Comparison of ENCODE assay signal across 8 cellular contexts in the genomic region with DNA sequence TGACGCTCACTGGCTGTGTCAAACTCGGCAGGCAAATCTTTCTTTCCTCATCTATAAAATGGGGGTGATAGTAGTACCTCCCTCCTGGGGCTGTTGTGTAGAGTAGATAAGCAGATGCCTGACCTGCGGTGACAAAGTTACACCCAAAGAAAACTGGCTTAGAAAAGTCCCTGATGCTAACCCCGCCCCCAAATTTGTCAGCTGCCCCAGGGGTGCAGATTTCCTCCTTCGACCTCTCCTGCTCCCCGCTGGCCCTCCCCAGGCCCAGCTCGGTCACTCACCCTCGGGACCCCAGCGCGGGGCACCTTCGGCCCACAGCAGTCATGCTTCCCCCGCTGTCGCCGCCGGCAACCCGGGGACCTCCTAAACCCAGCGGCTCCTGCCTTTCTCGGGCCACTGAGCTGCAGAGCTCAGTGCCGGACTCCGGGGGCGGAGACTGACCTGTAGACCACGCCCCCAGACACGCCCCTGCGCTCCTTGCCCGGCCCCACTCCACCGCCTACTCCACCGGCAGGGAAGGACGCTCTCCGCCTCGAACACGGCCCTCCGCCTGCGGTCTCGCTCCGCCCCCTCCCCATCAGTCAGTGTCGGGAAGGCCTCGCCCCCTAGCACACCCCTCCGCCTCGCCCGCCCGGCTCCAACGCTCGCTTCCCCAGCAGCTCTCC. TPM values are rescaled to one million over a fixed set of nuclear protein-coding genes. Genes with fewer than 3 reads are reported as not detected.
DNase-seq lines count a peak whose midpoint lies in the region; TF ChIP-seq lines count a peak whose summit lies in the region.

No MANE protein-coding gene starts in this region.

- no peaks in the 10 kb centered on the region for H3K27me3 Mint-ChIP-seq in activated naive CD4-positive, alpha-beta T cell treated with anti-CD3 and anti-CD28 coated beads, Interleukin-2, amount 50 U/mL, for 24 hours

- H3K27ac ChIP-seq in SK-N-MC = no peak overlapping the region
- H3K27ac ChIP-seq in suprapubic skin = peak overlapping the region; percentile 82

- H3K4me3 ChIP-seq in HFF-Myc (replicated peaks; ENCODE audit: low read depth, low read length) (peak overlapping the region; percentile 34), SK-N-MC (peak overlapping the region; percentile 75), suprapubic skin (peak overlapping the region; percentile 61)

- no peaks in the 10 kb centered on the region for H3K27me3 ChIP-seq in suprapubic skin

- H3K9ac ChIP-seq in SK-N-MC (ENCODE audit: insufficient read length) = no peak overlapping the region

- H3K36me3 Mint-ChIP-seq in activated naive CD4-positive, alpha-beta T cell treated with anti-CD3 and anti-CD28 coated beads, Interleukin-2, amount 50 U/mL, for 24 hours = peaks cover 4% of the 10 kb centered on the region

- TF ChIP-seq CTCF in HFF-Myc (IDR thresholded peaks at IDR 0.05; ENCODE audit: low read depth, low read length, missing control alignments) (no peak), suprapubic skin (IDR thresholded peaks at IDR 0.05) (no peak)

- WGBS in suprapubic skin = 8% methylated on average over 17 of the region's 43 CpGs

- no peaks in the 10 kb centered on the region for H3K9me3 Mint-ChIP-seq in activated naive CD4-positive, alpha-beta T cell treated with anti-CD3 and anti-CD28 coated beads, Interleukin-2, amount 50 U/mL, for 24 hours

- H3K36me3 ChIP-seq in SK-N-MC (ENCODE audit: insufficient read depth, low read length) (no peaks in the 10 kb centered on the region), suprapubic skin (no peaks in the 10 kb centered on the region)

- H3K9me3 ChIP-seq in SK-N-MC (ENCODE audit: low read depth, low read length) (no peaks in the 10 kb centered on the region), suprapubic skin (no peaks in the 10 kb centered on the region)

- TF ChIP-seq POLR2A in suprapubic skin (IDR thresholded peaks at IDR 0.05) = no peak

- no peak for TF ChIP-seq EP300 in suprapubic skin (IDR thresholded peaks at IDR 0.05)

- DNase-seq in GM03348 (ENCODE audit: low spot score) (peak; percentile 97), HFF-Myc (ENCODE audit: extremely low read depth, low read depth) (peak; percentile 87), MV-4-11 (lab: John Stamatoyannopoulos, UW) (peak; percentile 95), SK-N-MC (ENCODE audit: low read depth, low spot score) (peak; percentile 62), glomerular visceral epithelial cell (ENCODE audit: extremely low spot score) (peak; percentile 99), occipital lobe (lab: John Stamatoyannopoulos, UW) (peak; percentile 94), suprapubic skin (ENCODE audit: low spot score in 2 of 2) (peak; percentile 99)

- H3K27ac Mint-ChIP-seq in activated naive CD4-positive, alpha-beta T cell treated with anti-CD3 and anti-CD28 coated beads, Interleukin-2, amount 50 U/mL, for 24 hours = peak overlapping the region; percentile 88

- peaks cover 40% of the 10 kb centered on the region for H3K4me1 ChIP-seq in suprapubic skin

- H3K4me1 Mint-ChIP-seq in activated naive CD4-positive, alpha-beta T cell treated with anti-CD3 and anti-CD28 coated beads, Interleukin-2, amount 50 U/mL, for 24 hours = peaks cover 67% of the 10 kb centered on the region

- peak overlapping the region; percentile 85 for H3K4me3 Mint-ChIP-seq in activated naive CD4-positive, alpha-beta T cell treated with anti-CD3 and anti-CD28 coated beads, Interleukin-2, amount 50 U/mL, for 24 hours

RNA-seq across cellular contexts. Expression of a gene that starts 7.4 kb away (rescaled TPM):
- total RNA-seq in occipital lobe (5.1 TPM), suprapubic skin (1 to 10 TPM; 3.4 to 8.9 (median 6.1) TPM)

RNA-seq across cellular contexts. Expression of a gene that starts 14.8 kb away (rescaled TPM):
- total RNA-seq in occipital lobe (45.1 TPM), suprapubic skin (100 to 1,000 TPM in 1 of 4 donors, 10 to 100 TPM in 3; 57.2 to 119 (median 72.7) TPM)

RNA-seq across cellular contexts. Expression of a gene that starts 31.6 kb away (rescaled TPM):
- total RNA-seq in occipital lobe (18.1 TPM), suprapubic skin (10 to 100 TPM; 22.9 to 50.3 (median 28.3) TPM)

RNA-seq across cellular contexts. Expression of a gene that starts 35.9 kb away (rescaled TPM):
- total RNA-seq in occipital lobe (7.0 TPM), suprapubic skin (10 to 100 TPM; 16.1 to 24.3 (median 19.3) TPM)

RNA-seq across cellular contexts. Expression of a gene that starts 55.2 kb away (rescaled TPM):
- total RNA-seq in occipital lobe (not detected), suprapubic skin (under 1 TPM in 2 of 4 donors, not detected in 2; 0.16 to 0.21 TPM)
